13 cellular contexts compared by ENCODE assay signal in genomic region chr4:42789168-42789567, GRCh38.
"Had no signal": no experiment of that assay in that cellular context is flagged by ENCODE, and none has a peak within 500 bp of the region (broad histone marks: within the 10 kb centered on the region; RNA-seq: fewer than 3 reads in every experiment).

No MANE protein-coding gene starts in this region.

- H3K27ac Mint-ChIP-seq: activated B cell treated with CpG ODN at 0.5 μM for 24 hours; activated naive CD4-positive, alpha-beta T cell treated with anti-CD3 and anti-CD28 coated beads, Interleukin-2, amount 10 ng/mL, durations not matched to agents 7 days and 5 days; brain; endodermal cell; type B pancreatic cell had no signal

- H3K27me3 Mint-ChIP-seq: activated naive CD4-positive, alpha-beta T cell treated with anti-CD3 and anti-CD28 coated beads, Interleukin-2, amount 10 ng/mL, durations not matched to agents 7 days and 5 days; brain; type B pancreatic cell had no signal

- H3K36me3 ChIP-seq: sigmoid colon, suprapubic skin had no signal

- H3K27ac ChIP-seq: sigmoid colon, suprapubic skin had no signal

- H3K4me3 Mint-ChIP-seq: activated B cell treated with CpG ODN at 0.5 μM for 24 hours; activated naive CD4-positive, alpha-beta T cell treated with anti-CD3 and anti-CD28 coated beads, Interleukin-2, amount 10 ng/mL, durations not matched to agents 7 days and 5 days; brain; endodermal cell; neural crest cell; type B pancreatic cell had no signal

- DNase-seq: activated B cell treated with CpG ODN at 0.5 μM for 24 hours; activated naive CD4-positive, alpha-beta T cell treated with anti-CD3 and anti-CD28 coated beads, Interleukin-2, amount 10 ng/mL, durations not matched to agents 7 days and 5 days; amygdala; endodermal cell; hippocampal formation; kidney glomerular epithelial cell; sigmoid colon; stimulated activated CD4-positive, alpha-beta T cell treated with anti-CD3 and anti-CD28 coated beads, Interleukin-2, amount 100 ng/mL, for 24 hours; stimulated activated naive CD4-positive, alpha-beta T cell had no signal

- H3K4me3 ChIP-seq: sigmoid colon, suprapubic skin had no signal

- H3K4me1 Mint-ChIP-seq: activated B cell treated with CpG ODN at 0.5 μM for 24 hours; activated naive CD4-positive, alpha-beta T cell treated with anti-CD3 and anti-CD28 coated beads, Interleukin-2, amount 10 ng/mL, durations not matched to agents 7 days and 5 days; neural crest cell had no signal

- H3K9me3 ChIP-seq: sigmoid colon, suprapubic skin had no signal

- H3K9me3 Mint-ChIP-seq: activated naive CD4-positive, alpha-beta T cell treated with anti-CD3 and anti-CD28 coated beads, Interleukin-2, amount 10 ng/mL, durations not matched to agents 7 days and 5 days; endodermal cell; type B pancreatic cell had no signal

- H3K27me3 ChIP-seq: sigmoid colon, suprapubic skin had no signal

- H3K4me1 ChIP-seq: sigmoid colon, suprapubic skin had no signal

- H3K36me3 Mint-ChIP-seq: activated naive CD4-positive, alpha-beta T cell treated with anti-CD3 and anti-CD28 coated beads, Interleukin-2, amount 10 ng/mL, durations not matched to agents 7 days and 5 days; brain; type B pancreatic cell had no signal
